ENCODE assay signal across 8 cellular contexts in the genomic region with DNA sequence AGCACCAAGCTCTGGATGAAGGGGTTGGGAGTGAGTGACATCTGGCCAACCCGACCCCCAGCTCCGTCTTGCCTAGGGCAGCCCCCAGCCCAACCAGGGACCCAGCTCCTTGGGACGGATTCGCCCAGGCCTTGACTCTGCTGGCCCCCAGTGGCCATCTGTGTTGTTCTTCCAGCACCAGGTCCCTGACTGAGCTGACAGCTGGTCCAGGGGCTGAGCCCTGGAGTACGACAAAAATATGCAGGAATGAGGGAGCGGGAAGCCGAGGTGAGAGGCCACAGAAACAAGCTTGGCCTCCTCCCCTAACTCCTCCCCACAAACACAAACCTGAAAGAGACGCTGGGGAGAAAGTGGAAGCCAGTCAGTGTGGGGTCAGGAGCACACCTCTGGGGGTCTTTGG. TPM values are rescaled to one million over a fixed set of nuclear protein-coding genes. Genes with fewer than 3 reads are reported as not detected.
DNase-seq lines count a peak whose midpoint lies in the region; ATAC-seq and TF ChIP-seq lines count a peak whose summit lies in the region.

No MANE protein-coding gene starts in this region.

- H3K27me3 Mint-ChIP-seq in activated naive CD4-positive, alpha-beta T cell treated with anti-CD3 and anti-CD28 coated beads, Interleukin-2, amount 10 ng/mL, durations not matched to agents 7 days and 5 days, result peaks cover 21% of the 10 kb centered on the region

- intact Hi-C loops in body of pancreas (cut with DNase I) (loop anchor here (10.0 kb wide), 1 partner anchor 591 kb away; no protein-coding TSS in a partner anchor), right lobe of liver (cut with DNase I) (no loop called here), stomach (cut with DNase I; ENCODE audit: low total_unique reads) (no loop called here)

- no peak overlapping the region for H3K4me3 ChIP-seq in body of pancreas
- no peak overlapping the region for H3K4me3 ChIP-seq in right lobe of liver
- no peak overlapping the region for H3K4me3 ChIP-seq in stomach

- no peak for TF ChIP-seq EP300 in stomach (IDR thresholded peaks at IDR 0.05)

- TF ChIP-seq POLR2A in body of pancreas (IDR thresholded peaks at IDR 0.05), result no peak
- TF ChIP-seq POLR2A in right lobe of liver (IDR thresholded peaks at IDR 0.05), result no peak
- TF ChIP-seq POLR2A in stomach (IDR thresholded peaks at IDR 0.05), result no peak

- no peaks in the 10 kb centered on the region for H3K36me3 Mint-ChIP-seq in activated naive CD4-positive, alpha-beta T cell treated with anti-CD3 and anti-CD28 coated beads, Interleukin-2, amount 10 ng/mL, durations not matched to agents 7 days and 5 days

- no peak overlapping the region for H3K4me3 Mint-ChIP-seq in activated naive CD4-positive, alpha-beta T cell treated with anti-CD3 and anti-CD28 coated beads, Interleukin-2, amount 10 ng/mL, durations not matched to agents 7 days and 5 days

- no peak overlapping the region for H3K27ac Mint-ChIP-seq in activated naive CD4-positive, alpha-beta T cell treated with anti-CD3 and anti-CD28 coated beads, Interleukin-2, amount 10 ng/mL, durations not matched to agents 7 days and 5 days

- no peaks in the 10 kb centered on the region for H3K36me3 ChIP-seq in body of pancreas (replicated peaks in 1 of 2; ENCODE audit: insufficient read depth in 1 of 2, low read depth in 2 of 2)
- H3K36me3 ChIP-seq in right lobe of liver, result no peaks in the 10 kb centered on the region
- H3K36me3 ChIP-seq in stomach, result no peaks in the 10 kb centered on the region

- TF ChIP-seq CTCF in body of pancreas (IDR thresholded peaks at IDR 0.05) (peak; percentile 61 to 88 (median 73)), right lobe of liver (IDR thresholded peaks at IDR 0.05) (peak; percentile 54 to 85 (median 70)), stomach (IDR thresholded peaks at IDR 0.05) (peak in 5 of 7 experiments; percentile 37 to 79 (median 63))

- peak; percentile 35 for ATAC-seq in body of pancreas
- ATAC-seq in right lobe of liver, result peak; percentile 52 to 77 (median 68)
- ATAC-seq in HG02938 (IDR thresholded peaks at IDR 0.05; ENCODE audit: unreplicated experiment), result no peak

- H3K9me3 ChIP-seq in body of pancreas (no peaks in the 10 kb centered on the region), right lobe of liver (no peaks in the 10 kb centered on the region), stomach (no peaks in the 10 kb centered on the region)

- H3K4me1 ChIP-seq in body of pancreas (no peaks in the 10 kb centered on the region), right lobe of liver (no peaks in the 10 kb centered on the region), stomach (no peaks in the 10 kb centered on the region)

- no peaks in the 10 kb centered on the region for H3K4me1 Mint-ChIP-seq in activated naive CD4-positive, alpha-beta T cell treated with anti-CD3 and anti-CD28 coated beads, Interleukin-2, amount 10 ng/mL, durations not matched to agents 7 days and 5 days

- DNase-seq in activated naive CD4-positive, alpha-beta T cell treated with anti-CD3 and anti-CD28 coated beads, Interleukin-2, amount 10 ng/mL, durations not matched to agents 7 days and 5 days, result peak; percentile 66
- no peak for DNase-seq in activated naive CD4-positive, alpha-beta T cell treated with Interleukin-2 at 50 U/mL for 16 hours
- DNase-seq in NCI-H69 (lab: John Stamatoyannopoulos, UW) (peak; percentile 73), body of pancreas (peak; percentile 60 to 79 (median 74)), right lobe of liver (peak; percentile 57 to 69 (median 62)), stomach (peak; percentile 80), NCI-H2081 (lab: John Stamatoyannopoulos, UW) (no peak)

- CTCF ChIA-PET in activated naive CD4-positive, alpha-beta T cell treated with anti-CD3 and anti-CD28 coated beads, Interleukin-2, amount 10 ng/mL, durations not matched to agents 7 days and 5 days (lab: Charles Lee), result interaction anchor here (0.5 to 2.8 kb wide), 11 partner anchors 9 to 758 kb away, joined by 3 to 21 read pairs (median 4); no protein-coding TSS in a partner anchor

- no peak overlapping the region for H3K27ac ChIP-seq in body of pancreas
- no peak overlapping the region for H3K27ac ChIP-seq in right lobe of liver
- H3K27ac ChIP-seq in stomach, result no peak overlapping the region

- H3K9me3 Mint-ChIP-seq in activated naive CD4-positive, alpha-beta T cell treated with anti-CD3 and anti-CD28 coated beads, Interleukin-2, amount 10 ng/mL, durations not matched to agents 7 days and 5 days, result no peaks in the 10 kb centered on the region

- 9 to 10% methylated on average over 4 to 8 of the region's 8 CpGs for WGBS in body of pancreas, 2 donors
- WGBS in right lobe of liver (ENCODE audit: insufficient coverage, low coverage, low lambda C conversion rate, missing lambda C conversion rate), result 4% methylated on average over 5 of the region's 8 CpGs
- 1 to 20% (median 14%) methylated on average over 6 to 8 of the region's 8 CpGs for WGBS in stomach, 5 donors

- peaks cover 0 to under 1% of the 10 kb centered on the region in 2 donors for H3K27me3 ChIP-seq in body of pancreas
- H3K27me3 ChIP-seq in right lobe of liver, result no peaks in the 10 kb centered on the region
- H3K27me3 ChIP-seq in stomach, result peaks cover 0 to 60% (median under 1%) of the 10 kb centered on the region in 3 donors

RNA-seq across cellular contexts. Expression of a gene that starts 55.0 kb away (rescaled TPM):
- total RNA-seq in body of pancreas, result not detected
- not detected for total RNA-seq in right lobe of liver
- total RNA-seq in stomach, result not detected
- polyA plus RNA-seq in stomach, result not detected

Comparison
In these comparisons a context has a peak if more than half of its experiments do, and no peak if none do; other contexts are left out.
1. DNase-seq: peak in activated naive CD4-positive, alpha-beta T cell treated with anti-CD3 and anti-CD28 coated beads, Interleukin-2, amount 10 ng/mL, durations not matched to agents 7 days and 5 days (single experiment), NCI-H69 (single experiment), body of pancreas (4 of 4), right lobe of liver (3 of 3) and stomach (single experiment); none in activated naive CD4-positive, alpha-beta T cell treated with Interleukin-2 at 50 U/mL for 16 hours (single experiment) and NCI-H2081 (0 of 2).
2. Peak in every context shown above with its lines, with median percentiles within 50 percentile points of each other: CTCF ChIP-seq.